In genomic region chr18:76558881-76559667, GRCh38 we compare ENCODE assay signal across 14 cellular contexts.
DNase-seq lines count a peak whose midpoint lies in the region; ATAC-seq and TF ChIP-seq lines count a peak whose summit lies in the region.
"Had no signal": no experiment of that assay in that cellular context is flagged by ENCODE, and none has a peak within 500 bp of the region (broad histone marks: within the 10 kb centered on the region; RNA-seq: fewer than 3 reads in every experiment).

No MANE protein-coding gene starts in this region.

- WGBS in prostate gland = 49% methylated on average over 18 of the region's 18 CpGs

- H3K9me3 ChIP-seq in Caco-2 (no peaks in the 10 kb centered on the region), breast epithelium (no peaks in the 10 kb centered on the region), prostate gland (no peaks in the 10 kb centered on the region), tibial artery (no peaks in the 10 kb centered on the region)

- BruUV-seq in Caco-2 (replicated peaks; lab: Mats Ljungman, UMichigan) = no TSS peak

- peak overlapping the region; percentile 40 for H3K4me3 Mint-ChIP-seq in Caco-2 (ENCODE audit: unreplicated experiment)
- H3K4me3 Mint-ChIP-seq: activated naive CD8-positive, alpha-beta T cell had no signal

- CTCF ChIA-PET in Caco-2 (lab: Charles Lee) = no interaction called here

- ATAC-seq in left colon = peak; percentile 94
- ATAC-seq in GM18505 (IDR thresholded peaks at IDR 0.05; ENCODE audit: unreplicated experiment) = no peak
- ATAC-seq: K562, Right ventricle myocardium inferior had no signal

- H3K36me3 Mint-ChIP-seq in Caco-2 (ENCODE audit: insufficient read depth, unreplicated experiment) = no peaks in the 10 kb centered on the region
- H3K36me3 Mint-ChIP-seq: activated naive CD8-positive, alpha-beta T cell had no signal

- no peak overlapping the region for H3K4me3 ChIP-seq in Caco-2 (ENCODE audit: low read depth, low read length)
- H3K4me3 ChIP-seq in breast epithelium = peak overlapping the region in 2 of 3 donors; percentile 34 to 61
- H3K4me3 ChIP-seq in prostate gland = no peak overlapping the region
- H3K4me3 ChIP-seq in tibial artery = no peak overlapping the region
- H3K4me3 ChIP-seq: coronary artery, K562, lung had no signal

- H3K27ac Mint-ChIP-seq in Caco-2 (ENCODE audit: unreplicated experiment) = no peak overlapping the region
- H3K27ac Mint-ChIP-seq: activated naive CD8-positive, alpha-beta T cell had no signal

- H3K27ac ChIP-seq in breast epithelium (peak overlapping the region in 1 of 2 donors; percentile 28), prostate gland (no peak overlapping the region), tibial artery (no peak overlapping the region)
- H3K27ac ChIP-seq: coronary artery had no signal

- intact Hi-C loops in Caco-2 (cut with micrococcal nuclease; ENCODE audit: unreplicated experiment) = no loop called here
- intact Hi-C loops in breast epithelium (cut with DNase I; ENCODE audit: low total_unique reads) = no loop called here
- intact Hi-C loops in left colon (cut with DNase I, micrococcal nuclease) = no loop called here
- intact Hi-C loops in prostate gland (cut with DNase I) = no loop called here
- intact Hi-C loops in tibial artery (cut with DNase I; ENCODE audit: low total_unique reads) = no loop called here

- no peaks in the 10 kb centered on the region for H3K9me3 Mint-ChIP-seq in Caco-2 (ENCODE audit: unreplicated experiment)

- H3K36me3 ChIP-seq in Caco-2 (ENCODE audit: control insufficient read depth, insufficient read depth, low read length) = no peaks in the 10 kb centered on the region
- no peaks in the 10 kb centered on the region for H3K36me3 ChIP-seq in breast epithelium
- no peaks in the 10 kb centered on the region for H3K36me3 ChIP-seq in prostate gland
- H3K36me3 ChIP-seq in tibial artery = no peaks in the 10 kb centered on the region

- H3K4me1 Mint-ChIP-seq in Caco-2 (ENCODE audit: low read depth, unreplicated experiment) = peaks cover 7% of the 10 kb centered on the region

- POLR2A ChIA-PET in Caco-2 (lab: Charles Lee) = no interaction called here

- DNase-seq in Caco-2 (peak in 1 of 2 experiments; percentile 29), M059J (ENCODE audit: low read depth) (peak; percentile 51), breast epithelium (ENCODE audit: low spot score in 2 of 2) (no peak), left colon (peak; percentile 40 to 48), RKO (ENCODE audit: low spot score) (no peak), prostate gland (ENCODE audit: low spot score) (no peak), tibial artery (no peak)
- DNase-seq: EL had no signal

- no peaks in the 10 kb centered on the region for H3K27me3 Mint-ChIP-seq in Caco-2 (ENCODE audit: insufficient read depth, unreplicated experiment)

- H3K27me3 ChIP-seq in Caco-2 (replicated peaks; ENCODE audit: control insufficient read depth, insufficient read depth, low read length) = no peaks in the 10 kb centered on the region
- H3K27me3 ChIP-seq in breast epithelium = no peaks in the 10 kb centered on the region
- no peaks in the 10 kb centered on the region for H3K27me3 ChIP-seq in prostate gland (replicated peaks; ENCODE audit: insufficient read depth)
- peaks cover 0 to 13% of the 10 kb centered on the region in 2 donors for H3K27me3 ChIP-seq in tibial artery

- no peak for TF ChIP-seq CTCF in Caco-2 (IDR thresholded peaks at IDR 0.05; ENCODE audit: insufficient read depth in 1 of 2, low read depth in 1 of 2, low read length in 1 of 2, severe bottlenecking in 1 of 2, unreplicated experiment in 1 of 2)
- no peak for TF ChIP-seq CTCF in breast epithelium (IDR thresholded peaks at IDR 0.05)
- no peak for TF ChIP-seq CTCF in prostate gland (IDR thresholded peaks at IDR 0.05)
- no peak for TF ChIP-seq CTCF in tibial artery (IDR thresholded peaks at IDR 0.05)

- H3K4me1 ChIP-seq in Caco-2 = no peaks in the 10 kb centered on the region
- H3K4me1 ChIP-seq in breast epithelium = no peaks in the 10 kb centered on the region
- no peaks in the 10 kb centered on the region for H3K4me1 ChIP-seq in prostate gland (replicated peaks)
- no peaks in the 10 kb centered on the region for H3K4me1 ChIP-seq in tibial artery

- TF ChIP-seq POLR2A in breast epithelium (IDR thresholded peaks at IDR 0.05) (no peak), GM18505 (IDR thresholded peaks at IDR 0.05; ENCODE audit: borderline replicate concordance, extremely low read depth, insufficient read depth, insufficient read length) (no peak), prostate gland (IDR thresholded peaks at IDR 0.05) (no peak)

Comparison
In these comparisons a context has a peak if more than half of its experiments do, and no peak if none do; other contexts are left out.
1. DNase-seq: peak in M059J (single experiment) and left colon (2 of 2); none in breast epithelium (0 of 2), RKO (single experiment), prostate gland (single experiment) and tibial artery (0 of 2).
2. H3K4me3 ChIP-seq: peak in breast epithelium (2 of 3); none in Caco-2 (single experiment), prostate gland (0 of 2) and tibial artery (0 of 2).